In the genomic region with DNA sequence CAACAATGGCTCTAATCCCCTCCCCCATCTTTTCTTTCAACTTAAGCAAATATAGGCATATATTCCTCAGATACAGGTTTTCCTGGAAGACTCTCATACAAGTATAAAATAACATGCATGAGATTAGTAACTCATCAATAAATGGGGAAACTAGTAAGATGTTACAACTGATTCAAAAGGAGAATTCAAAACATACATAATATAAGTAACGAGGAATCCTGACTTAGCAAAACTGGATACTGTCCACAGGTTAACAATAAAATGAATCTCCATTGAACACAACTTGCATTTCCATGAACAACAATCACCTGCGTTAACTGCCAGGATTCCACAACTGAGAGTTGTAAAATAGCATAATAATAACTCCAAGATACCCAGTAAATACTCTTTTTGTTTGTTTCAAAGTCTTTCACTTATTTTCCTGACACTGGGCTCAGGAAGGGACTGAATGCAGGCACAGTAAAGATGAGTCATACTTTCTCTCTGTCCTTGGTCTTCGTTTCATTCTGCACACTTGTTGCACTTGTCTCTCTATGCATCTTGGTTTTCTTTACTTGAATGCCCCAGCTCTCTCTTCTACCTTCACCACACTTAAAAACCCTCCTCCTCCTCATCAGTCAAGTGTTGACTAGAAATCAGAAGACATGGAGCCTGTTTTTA, we compare ENCODE assay signal across 25 cellular contexts. TPM values are rescaled to one million over a fixed set of nuclear protein-coding genes. Genes with fewer than 3 reads are reported as not detected.
A peak's percentile ranks its signal among the peaks of the same experiment; 100 is the strongest.
DNase-seq lines count a peak whose midpoint lies in the region; ATAC-seq, FAIRE-seq and TF ChIP-seq lines count a peak whose summit lies in the region.
"Had no signal": no experiment of that assay in that cellular context is flagged by ENCODE, and none has a peak within 500 bp of the region (broad histone marks: within the 10 kb centered on the region; RNA-seq: fewer than 3 reads in every experiment).

No MANE protein-coding gene starts in this region.

- H3K18ac ChIP-seq in IMR-90 (ENCODE audit: low read depth, low read length) (no peak overlapping the region), H1 (ENCODE audit: extremely low read depth, low read length) (no peak overlapping the region)

- TF ChIP-seq CTCF in GM23338 (conservative IDR thresholded peaks at IDR 0.05; ENCODE audit: low read depth in 2 of 2) (no peak), IMR-90 (conservative IDR thresholded peaks at IDR 0.05; ENCODE audit: low read depth, low read length) (no peak), H1 (IDR thresholded peaks at IDR 0.05; ENCODE audit: control extremely low read depth in 1 of 3, insufficient read depth in 1 of 3, low read depth in 1 of 3, low read length in 3 of 3) (no peak)

- ATAC-seq in GM18498 (IDR thresholded peaks at IDR 0.05; ENCODE audit: unreplicated experiment) (peak; percentile 59), GM23338 (no peak), IMR-90 (ENCODE audit: low read depth) (peak; percentile 54; the same call in 1 of the 2 replicates), HG02840 (IDR thresholded peaks at IDR 0.05; ENCODE audit: low FRiP score, unreplicated experiment) (no peak)
- ATAC-seq: activated CD8-positive, alpha-beta memory T cell treated with anti-CD3 and anti-CD28 coated beads, Interleukin-2, amount 10 ng/mL, durations not matched to agents 7 days and 5 days; stimulated activated naive B cell treated with anti-CD40 and anti-IgM and Interleukin-4, amounts not matched to agents 10 μg/mL and 1 μg/mL and 100 μg/mL, for 72 hours had no signal

- H3K27me3 Mint-ChIP-seq in GM23338 (ENCODE audit: insufficient read depth, low read depth, poor library complexity) = no peaks in the 10 kb centered on the region
- H3K27me3 Mint-ChIP-seq: activated CD8-positive, alpha-beta memory T cell treated with anti-CD3 and anti-CD28 coated beads, Interleukin-2, amount 10 ng/mL, durations not matched to agents 7 days and 5 days; stimulated activated naive B cell treated with anti-CD40 and anti-IgM and Interleukin-4, amounts not matched to agents 10 μg/mL and 1 μg/mL and 100 μg/mL, for 72 hours had no signal

- peaks cover 9% of the 10 kb centered on the region; the same call in 2 of the 3 replicates for H3K4me1 Mint-ChIP-seq in GM23338
- H3K4me1 Mint-ChIP-seq: activated CD8-positive, alpha-beta memory T cell treated with anti-CD3 and anti-CD28 coated beads, Interleukin-2, amount 10 ng/mL, durations not matched to agents 7 days and 5 days; neural progenitor cell had no signal

- H3K9ac ChIP-seq in IMR-90 (ENCODE audit: low read depth, low read length) (no peak overlapping the region), H1 (replicated peaks in 1 of 4; ENCODE audit: extremely low read depth in 1 of 4, low read depth in 3 of 4, low read length in 3 of 4) (no peak overlapping the region)
- H3K9ac ChIP-seq: neural progenitor cell had no signal

- no peak overlapping the region for H4K5ac ChIP-seq in IMR-90 (ENCODE audit: low read depth, low read length)
- no peak overlapping the region for H4K5ac ChIP-seq in H1 (ENCODE audit: insufficient read length, low read depth, low read length)

- H4K91ac ChIP-seq in IMR-90 (ENCODE audit: insufficient read depth, low read depth, low read length) = no peak overlapping the region
- H4K91ac ChIP-seq in H1 (replicated peaks; ENCODE audit: insufficient read length, low read length) = no peak overlapping the region

- no peak for TF ChIP-seq EP300 in H1 (IDR thresholded peaks at IDR 0.05; ENCODE audit: borderline replicate concordance in 1 of 2, low read depth in 2 of 2, low read length in 2 of 2)

- H3K79me2 ChIP-seq in GM23338 (replicated peaks; ENCODE audit: insufficient read depth) (peaks cover 64% of the 10 kb centered on the region), H1 (ENCODE audit: control insufficient read depth in 1 of 2, insufficient read depth in 2 of 2, low read length in 2 of 2) (peaks cover 0 to 14% of the 10 kb centered on the region in 2 experiments; a peak in 2 of 4 replicates)

- no peaks in the 10 kb centered on the region for H3F3A ChIP-seq in GM23338 (replicated peaks; ENCODE audit: low read depth)

- TF ChIP-seq POLR2A in IMR-90 (IDR thresholded peaks at IDR 0.05; ENCODE audit: low read depth, low read length) (no peak), H1 (IDR thresholded peaks at IDR 0.05; ENCODE audit: control extremely low read depth in 1 of 2, low read depth in 2 of 2, low read length in 2 of 2) (no peak)

- peak overlapping the region; percentile 65; the same call in 1 of the 2 replicates for H3K27ac ChIP-seq in GM23338 (ENCODE audit: low read depth)
- H3K27ac ChIP-seq in IMR-90 (ENCODE audit: insufficient read depth, low read length) = no peak overlapping the region
- H3K27ac ChIP-seq in H1 (ENCODE audit: low read depth, low read length) = no peak overlapping the region
- H3K27ac ChIP-seq: neural progenitor cell, SJSA1, tibial artery had no signal

- dilution Hi-C loops in IMR-90 (cut with HindIII; ENCODE audit: low sequenced_read_pairs, unreplicated experiment) = no loop called here

- H3K23ac ChIP-seq in IMR-90 (ENCODE audit: low read depth, low read length) (no peak overlapping the region), H1 (ENCODE audit: insufficient read length) (no peak overlapping the region)

- H2BK15ac ChIP-seq in IMR-90 (ENCODE audit: low read depth, low read length) = no peak overlapping the region
- no peak overlapping the region for H2BK15ac ChIP-seq in H1 (ENCODE audit: low read length)

- H4K8ac ChIP-seq in IMR-90 (ENCODE audit: low read depth in 2 of 2, low read length in 2 of 2) (no peak overlapping the region), H1 (ENCODE audit: extremely low read depth, insufficient read depth, low read length) (no peak overlapping the region)

- in situ Hi-C loops in IMR-90 (cut with MboI; ENCODE audit: low sequenced_read_pairs) = no loop called here

- no peak overlapping the region for H3K4ac ChIP-seq in IMR-90 (ENCODE audit: low read depth, low read length)
- H3K4ac ChIP-seq in H1 (replicated peaks; ENCODE audit: insufficient read length, low read depth, low read length) = no peak overlapping the region

- H3K23me2 ChIP-seq in H1 (ENCODE audit: low read depth, low read length) = no peaks in the 10 kb centered on the region

- no peaks in the 10 kb centered on the region for H3K27me3 ChIP-seq in GM23338 (ENCODE audit: insufficient read depth)
- H3K27me3 ChIP-seq in IMR-90 (ENCODE audit: control insufficient read depth, insufficient read depth, low read length) = no peaks in the 10 kb centered on the region
- no peaks in the 10 kb centered on the region for H3K27me3 ChIP-seq in H1 (replicated peaks in 1 of 4; ENCODE audit: control insufficient read depth in 3 of 4, extremely low read depth in 1 of 4, insufficient read depth in 3 of 4, low read length in 3 of 4)
- H3K27me3 ChIP-seq: MG63, neural progenitor cell, SJSA1, tibial artery had no signal

- H3K79me1 ChIP-seq in IMR-90 (ENCODE audit: low read depth in 1 of 2, low read length in 2 of 2) (peaks cover 45 to 70% of the 10 kb centered on the region in 2 experiments), H1 (ENCODE audit: low read depth, low read length) (peaks cover 3% of the 10 kb centered on the region)

- H2BK120ac ChIP-seq in IMR-90 (ENCODE audit: low read depth, low read length) (no peak overlapping the region), H1 (replicated peaks; ENCODE audit: low read depth, low read length) (no peak overlapping the region)

- H3K14ac ChIP-seq in IMR-90 (replicated peaks; ENCODE audit: low read depth, low read length) = no peak overlapping the region
- H3K14ac ChIP-seq in H1 (ENCODE audit: insufficient read length) = no peak overlapping the region

- H2AK5ac ChIP-seq in IMR-90 (ENCODE audit: low read depth, low read length) = no peak overlapping the region
- no peak overlapping the region for H2AK5ac ChIP-seq in H1 (ENCODE audit: low read depth, low read length)

- peak overlapping the region; percentile 10 for H3K4me3 ChIP-seq in GM23338
- no peak overlapping the region for H3K4me3 ChIP-seq in IMR-90 (ENCODE audit: insufficient read depth, low read depth, low read length)
- H3K4me3 ChIP-seq in H1 (ENCODE audit: extremely low read depth in 1 of 4, insufficient read depth in 2 of 4, low read depth in 3 of 4, low read length in 4 of 4) = peak overlapping the region in 1 of 4 experiments; percentile 3; a peak in 1 of 8 replicates
- H3K4me3 ChIP-seq: MG63, neural progenitor cell, SJSA1, tibial artery had no signal

- H2BK12ac ChIP-seq in H1 (ENCODE audit: low read depth, low read length) = no peak overlapping the region

- H3K9me3 ChIP-seq in IMR-90 (ENCODE audit: control insufficient read depth, insufficient read depth, low read length) = no peaks in the 10 kb centered on the region
- no peaks in the 10 kb centered on the region for H3K9me3 ChIP-seq in H1 (ENCODE audit: insufficient read depth in 2 of 2, low read depth in 1 of 2, low read length in 1 of 2)
- H3K9me3 ChIP-seq: MG63, SJSA1, tibial artery had no signal

- no CpG with 5 or more reads among the region's 3 CpGs for WGBS in IMR-90 (ENCODE audit: extremely low coverage in 2 of 2, insufficient read length in 1 of 2), 2 experiments
- WGBS in H1 (ENCODE audit: extremely low coverage in 1 of 2, insufficient coverage in 1 of 2, insufficient read length in 1 of 2, insufficient replicate concordance in 2 of 2, low coverage in 1 of 2, low lambda C conversion rate in 2 of 2, missing lambda C conversion rate in 1 of 2), 2 experiments = 72% methylated on average over 3 of the region's 3 CpGs; no CpG with 5 or more reads in 1 of the 2 experiments

- CTCF ChIA-PET in IMR-90 (lab: Yijun Ruan, JAX) (no interaction called here), H1 (lab: Charles Lee; ENCODE audit: partially characterized antibody) (interaction anchor here (2.5 kb wide), 1 partner anchor 322 kb away, joined by 10 read pairs; no protein-coding TSS in a partner anchor)

- H2BK5ac ChIP-seq in IMR-90 (ENCODE audit: low read depth, low read length, poor library complexity, severe bottlenecking) (no peak overlapping the region), H1 (ENCODE audit: low read depth, low read length) (no peak overlapping the region)

- H3K9me2 ChIP-seq in GM23338 (ENCODE audit: insufficient read depth) = no peaks in the 10 kb centered on the region

- H2AFZ ChIP-seq in GM23338 (no peak overlapping the region), IMR-90 (replicated peaks; ENCODE audit: low read length, poor library complexity) (no peak overlapping the region), H1 (ENCODE audit: low read length) (no peak overlapping the region)
- H2AFZ ChIP-seq: neural progenitor cell had no signal

- intact Hi-C loops in IMR-90 (cut with micrococcal nuclease) = no loop called here

- no peak for FAIRE-seq in H1 (lab: Jason Lieb, UNC)
- FAIRE-seq: GM18507, kidney had no signal

- no peaks in the 10 kb centered on the region; the same call in 2 of the 3 replicates for H3K9me3 Mint-ChIP-seq in GM23338

- BruUV-seq in IMR-90 (replicated peaks; lab: Mats Ljungman, UMichigan) = no TSS peak

- no peaks in the 10 kb centered on the region; the same call in 1 of the 2 replicates for H3K36me3 ChIP-seq in GM23338 (ENCODE audit: insufficient read depth)
- peaks cover 4% of the 10 kb centered on the region for H3K36me3 ChIP-seq in IMR-90 (ENCODE audit: control insufficient read depth, insufficient read depth, low read length)
- no peaks in the 10 kb centered on the region; a peak in 1 of 8 replicates for H3K36me3 ChIP-seq in H1 (ENCODE audit: control insufficient read depth in 2 of 4, insufficient read depth in 4 of 4, low read length in 3 of 4)
- H3K36me3 ChIP-seq: neural progenitor cell, tibial artery had no signal

- H4K20me1 ChIP-seq in GM23338 (replicated peaks; ENCODE audit: insufficient read depth) (peaks cover 5% of the 10 kb centered on the region; the same call in 1 of the 2 replicates), IMR-90 (ENCODE audit: insufficient read depth, low read length) (peaks cover 4% of the 10 kb centered on the region; the same call in 1 of the 2 replicates), H1 (replicated peaks in 1 of 2; ENCODE audit: control insufficient read depth in 1 of 2, insufficient read depth in 2 of 2, low read length in 2 of 2) (peaks cover 0 to 2% of the 10 kb centered on the region in 2 experiments)

- no peak overlapping the region for H3K4me3 Mint-ChIP-seq in GM23338
- H3K4me3 Mint-ChIP-seq: activated CD8-positive, alpha-beta memory T cell treated with anti-CD3 and anti-CD28 coated beads, Interleukin-2, amount 10 ng/mL, durations not matched to agents 7 days and 5 days; neural progenitor cell; stimulated activated naive B cell treated with anti-CD40 and anti-IgM and Interleukin-4, amounts not matched to agents 10 μg/mL and 1 μg/mL and 100 μg/mL, for 72 hours had no signal

- H3K36me3 Mint-ChIP-seq in GM23338 (ENCODE audit: low read depth) = peaks cover 13% of the 10 kb centered on the region

- peak overlapping the region; percentile 60 for H3K4me2 ChIP-seq in GM23338
- H3K4me2 ChIP-seq in IMR-90 (ENCODE audit: low read depth, low read length) = no peak overlapping the region
- peak overlapping the region in 1 of 2 experiments; percentile 17; a peak in 1 of 4 replicates for H3K4me2 ChIP-seq in H1 (ENCODE audit: insufficient read depth in 1 of 2, low read depth in 2 of 2, low read length in 2 of 2)
- H3K4me2 ChIP-seq: neural progenitor cell had no signal

- H3K9me1 ChIP-seq in IMR-90 (ENCODE audit: insufficient read depth, low read length) = peaks cover 4% of the 10 kb centered on the region; the same call in 1 of the 2 replicates

- POLR2A ChIA-PET in IMR-90 (lab: Charles Lee; ENCODE audit: unreplicated experiment) (no interaction called here), H1 (lab: Charles Lee; ENCODE audit: partially characterized antibody) (interaction anchor here (1.3 kb wide), 1 partner anchor 14 kb away, joined by 4 read pairs; no protein-coding TSS in a partner anchor)

- H2BK20ac ChIP-seq in IMR-90 (ENCODE audit: low read depth, low read length) (no peak overlapping the region), H1 (ENCODE audit: low read length) (no peak overlapping the region)

- TF ChIP-seq RAD21 in IMR-90 (IDR thresholded peaks at IDR 0.05; ENCODE audit: low read length) (no peak), H1 (IDR thresholded peaks at IDR 0.05 in 1 of 2, conservative IDR thresholded peaks at IDR 0.05 in 1 of 2; ENCODE audit: low read depth in 2 of 2, low read length in 2 of 2) (no peak)

- no peak overlapping the region for H2AK9ac ChIP-seq in IMR-90 (replicated peaks; ENCODE audit: low read depth, low read length, poor library complexity)

- H3K4me1 ChIP-seq in GM23338 (ENCODE audit: insufficient read depth) (peaks cover 47% of the 10 kb centered on the region), IMR-90 (ENCODE audit: control insufficient read depth, insufficient read depth, low read length) (no peaks in the 10 kb centered on the region), H1 (replicated peaks in 1 of 4; ENCODE audit: control insufficient read depth in 3 of 4, insufficient read depth in 4 of 4, low read length in 3 of 4) (peaks cover 0 to 6% (median 2%) of the 10 kb centered on the region in 4 experiments; a peak in 3 of 7 replicates)
- H3K4me1 ChIP-seq: neural progenitor cell, tibial artery had no signal

- DNase-seq in GM23338 (ENCODE audit: low spot score) = no peak
- DNase-seq in IMR-90 = no peak
- no peak for DNase-seq in H1 (ENCODE audit: low read depth in 1 of 2, low spot score in 2 of 2)
- DNase-seq in SHP77 (lab: John Stamatoyannopoulos, UW) = no peak
- DNase-seq in stimulated activated CD4-positive, alpha-beta T cell treated with anti-CD3 and anti-CD28 coated beads, Interleukin-4, amount 100 ng/mL, for 24 hours = no peak
- DNase-seq in COR-L47 (lab: John Stamatoyannopoulos, UW) = no peak
- DNase-seq: activated CD4-positive, CD25-positive, alpha-beta regulatory T cell treated with anti-CD3 and anti-CD28 coated beads, Interleukin-2, amount 50 U/mL, for 72 hours; activated CD8-positive, alpha-beta memory T cell treated with anti-CD3 and anti-CD28 coated beads, Interleukin-2, amount 10 ng/mL, durations not matched to agents 7 days and 5 days; activated gamma-delta T cell; anterior cingulate cortex; GDM1; hippocampal formation; kidney; MG63; midbrain; NCI-H1694 treated with DMSO at 0.1 percent for 48 hours; NCI-H446; stimulated activated CD4-positive, alpha-beta T cell treated with anti-CD3 and anti-CD28 coated beads, Interleukin-12 subunit alpha, Interleukin-12 subunit beta, amount 100 ng/mL, for 4 hours; stimulated activated naive B cell treated with anti-CD40 and anti-IgM and Interleukin-4, amounts not matched to agents 10 μg/mL and 1 μg/mL and 100 μg/mL, for 72 hours; tibial artery had no signal

- 0 out of 2 replicates have a peak overlapping the region, but pooled peaks have one; percentile 13 for H3K27ac Mint-ChIP-seq in GM23338
- H3K27ac Mint-ChIP-seq: activated CD8-positive, alpha-beta memory T cell treated with anti-CD3 and anti-CD28 coated beads, Interleukin-2, amount 10 ng/mL, durations not matched to agents 7 days and 5 days; neural progenitor cell; stimulated activated naive B cell treated with anti-CD40 and anti-IgM and Interleukin-4, amounts not matched to agents 10 μg/mL and 1 μg/mL and 100 μg/mL, for 72 hours had no signal

- H3K56ac ChIP-seq in IMR-90 (ENCODE audit: extremely low read depth, insufficient read depth, low read length) (no peak overlapping the region), H1 (replicated peaks; ENCODE audit: insufficient read length, low read depth, low read length) (no peak overlapping the region)

RNA-seq across cellular contexts. Expression of a gene that starts 8.1 kb away (rescaled TPM):
- 35.7 and 37.5 TPM in 2 replicates for total RNA-seq in GM23338 (2014; rRNA removed; shearing (Covaris generic))
- 42.9 and 50.3 TPM in 2 replicates for polyA plus RNA-seq in GM23338 (2016; fragmentation: Nextera tagmentation; extraction: Ambion mirVana)
- total RNA-seq in IMR-90 (2012; rRNA removed) = 9.9 and 23.1 TPM in 2 replicates
- 13.9 and 16.6 TPM in 2 replicates for polyA plus RNA-seq in IMR-90 (2012; rRNA removed)
- 3.9 and 4.0 TPM in 2 replicates for polyA plus RNA-seq in IMR-90 (2012; cell fraction: cytosol; rRNA removed)
- polyA plus RNA-seq in IMR-90 (2012; cell fraction: nucleus; rRNA removed; ENCODE audit: low replicate concordance) = 1.5 and 13.2 TPM in 2 replicates
- total RNA-seq in H1 (2021; fragmentation: NEBNext Ultra II Directional; extraction: Animal tissue kit (Norgen Biotek cat#: 25700)) = 25.7 and 25.9 TPM in 2 replicates
- polyA plus RNA-seq in H1 (2011; rRNA removed) = 6.4 and 10.4 TPM in 2 replicates
- polyA plus RNA-seq in H1 (2011; cell fraction: cytosol; rRNA removed) = 19.2 TPM
- 4.2 TPM for polyA plus RNA-seq in H1 (2011; cell fraction: nucleus; rRNA removed)
- 15.2 to 28.5 TPM (median 19.7 TPM) in 4 replicates for polyA plus RNA-seq in H1 (2012, experiment 1 of 2)
- polyA plus RNA-seq in H1 (2012, experiment 2 of 2) = 6.6 TPM
- 22.7 TPM for polyA plus RNA-seq in H1 (2013, experiment 1 of 2)
- 21.6 TPM for polyA plus RNA-seq in H1 (2013, experiment 2 of 2)
- polyA minus RNA-seq in H1 (2011; rRNA and poly(A)+ RNA removed) = 4.3 and 6.2 TPM in 2 replicates
- polyA minus RNA-seq in H1 (2011; cell fraction: cytosol; rRNA and poly(A)+ RNA removed) = 7.6 TPM
- 3.6 TPM for polyA minus RNA-seq in H1 (2011; cell fraction: nucleus; rRNA and poly(A)+ RNA removed)

RNA-seq across cellular contexts. Expression of a gene that starts 8.4 kb away (rescaled TPM):
- 36.9 and 38.3 TPM in 2 replicates for total RNA-seq in GM23338 (2014; rRNA removed; shearing (Covaris generic))
- polyA plus RNA-seq in GM23338 (2016; fragmentation: Nextera tagmentation; extraction: Ambion mirVana) (29.5 and 40.2 TPM in 2 replicates), IMR-90 (2012; rRNA removed) (18.6 and 19.8 TPM in 2 replicates), H1 (2011; rRNA removed) (11.1 and 12.4 TPM in 2 replicates)
- 26.7 and 37.2 TPM in 2 replicates for total RNA-seq in IMR-90 (2012; rRNA removed)
- 6.4 and 6.9 TPM in 2 replicates for polyA plus RNA-seq in IMR-90 (2012; cell fraction: cytosol; rRNA removed)
- 5.5 and 20.4 TPM in 2 replicates for polyA plus RNA-seq in IMR-90 (2012; cell fraction: nucleus; rRNA removed; ENCODE audit: low replicate concordance)
- 47.1 and 51.9 TPM in 2 replicates for total RNA-seq in H1 (2021; fragmentation: NEBNext Ultra II Directional; extraction: Animal tissue kit (Norgen Biotek cat#: 25700))
- 21.9 TPM for polyA plus RNA-seq in H1 (2011; cell fraction: cytosol; rRNA removed)
- 13.6 TPM for polyA plus RNA-seq in H1 (2011; cell fraction: nucleus; rRNA removed)
- 27.2 to 38.8 TPM (median 28.4 TPM) in 4 replicates for polyA plus RNA-seq in H1 (2012, experiment 1 of 2)
- polyA plus RNA-seq in H1 (2012, experiment 2 of 2) = 3.3 TPM
- polyA plus RNA-seq in H1 (2013, experiment 1 of 2) = 28.6 TPM
- 28.9 TPM for polyA plus RNA-seq in H1 (2013, experiment 2 of 2)
- polyA minus RNA-seq in H1 (2011; rRNA and poly(A)+ RNA removed) = 21.6 and 24.4 TPM in 2 replicates
- 15.3 TPM for polyA minus RNA-seq in H1 (2011; cell fraction: cytosol; rRNA and poly(A)+ RNA removed)
- polyA minus RNA-seq in H1 (2011; cell fraction: nucleus; rRNA and poly(A)+ RNA removed) = 24.8 TPM

Comparison
In these comparisons a context has a peak if more than half of its experiments do, and no peak if none do; other contexts are left out.
1. ATAC-seq: peak in GM18498 (single experiment) and IMR-90 (single experiment); none in GM23338 (single experiment) and HG02840 (single experiment).